7 cellular contexts compared by ENCODE assay signal in the genomic region with DNA sequence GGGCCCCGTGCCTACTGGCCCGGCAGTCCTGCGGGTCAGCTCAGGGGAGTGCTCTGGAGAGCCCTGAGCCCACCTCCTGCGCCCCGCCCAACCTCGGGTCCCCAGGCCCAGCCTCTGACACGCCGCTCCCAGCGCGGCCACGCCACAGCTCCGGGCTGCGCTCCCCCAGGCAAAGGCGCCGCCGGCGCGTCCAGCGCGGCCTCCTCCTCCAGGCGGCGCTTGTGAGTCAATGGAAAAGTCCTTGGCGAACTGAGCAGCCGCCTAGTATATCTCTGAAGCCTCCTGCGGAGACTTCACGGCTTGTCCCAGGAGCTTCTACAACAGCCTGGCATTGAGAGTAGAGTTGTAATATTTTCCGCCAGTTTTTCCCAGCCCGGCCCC. TPM values are rescaled to one million over a fixed set of nuclear protein-coding genes. Genes with fewer than 3 reads are reported as not detected.
DNase-seq lines count a peak whose midpoint lies in the region; ATAC-seq, FAIRE-seq and TF ChIP-seq lines count a peak whose summit lies in the region.

No MANE protein-coding gene starts in this region.

- H3K4me1 ChIP-seq in kidney (ENCODE audit: control insufficient read depth in 1 of 2, insufficient read depth in 1 of 2, low read depth in 1 of 2, low read length in 2 of 2): peaks cover 0 to 10% of the 10 kb centered on the region in 2 donors

- H3K9ac ChIP-seq in kidney (ENCODE audit: low read length in 2 of 2): peak overlapping the region; percentile 24 to 31

- TF ChIP-seq CTCF in GM13977 (IDR thresholded peaks at IDR 0.05; ENCODE audit: extremely low read depth, insufficient read depth, missing control alignments) (peak; percentile 78), kidney (IDR thresholded peaks at IDR 0.05; ENCODE audit: borderline replicate concordance, extremely low read depth, insufficient read depth) (peak; percentile 90)

- H3K36me3 ChIP-seq in kidney (ENCODE audit: control insufficient read depth in 1 of 2, insufficient read depth in 2 of 2, low read length in 2 of 2): no peaks in the 10 kb centered on the region

- peak; percentile 79 to 83 for ATAC-seq in activated CD4-positive, CD25-positive, alpha-beta regulatory T cell treated with anti-CD3 and anti-CD28 coated beads, Interleukin-2, amount 50 U/mL, for 24 hours
- ATAC-seq in GM19452 (IDR thresholded peaks at IDR 0.05; ENCODE audit: unreplicated experiment): no peak

- no peak for FAIRE-seq in kidney (lab: Jason Lieb, UNC)

- DNase-seq in GM13977 (ENCODE audit: low spot score): peak; percentile 59
- DNase-seq in KG1 (lab: John Stamatoyannopoulos, UW): peak; percentile 34
- DNase-seq in cerebellum (ENCODE audit: low spot score): peak; percentile 77
- DNase-seq in kidney: peak; percentile 89
- DNase-seq in stimulated activated CD4-positive, alpha-beta T cell treated with anti-CD3 and anti-CD28 coated beads, Interleukin-12 subunit alpha, Interleukin-12 subunit beta, amount 100 ng/mL, for 48 hours (ENCODE audit: low read depth in 2 of 3, low spot score in 1 of 3): peak; percentile 66 to 73 (median 73)

- intact Hi-C loops in kidney (cut with DNase I): no loop called here

- no peak overlapping the region for H3K27ac ChIP-seq in kidney (ENCODE audit: low read depth in 2 of 2, low read length in 2 of 2)

- no peaks in the 10 kb centered on the region for H3K9me3 ChIP-seq in kidney (ENCODE audit: control insufficient read depth in 1 of 2, low read length in 2 of 2)

- H3K4me3 ChIP-seq in kidney (ENCODE audit: low read length in 2 of 2): peak overlapping the region; percentile 55 to 68

- in situ Hi-C loops in GM13977 (cut with MboI; ENCODE audit: low pct_unique_long_range_greater_than_20kb, low sequenced_read_pairs, unreplicated experiment): no loop called here

RNA-seq across cellular contexts. Expression of a gene that starts 29.5 kb away (rescaled TPM):
- total RNA-seq in cerebellum: 11.5 TPM
- total RNA-seq in kidney: 14.1 TPM
- polyA plus RNA-seq in kidney (ENCODE audit: insufficient read depth, low read depth, low replicate concordance): 6.0 TPM

Comparison
In these comparisons a context has a peak if more than half of its experiments do, and no peak if none do; other contexts are left out.
1. DNase-seq: peak in every context shown above with its lines; median percentile 89 in kidney; 77 in cerebellum; 73 in stimulated activated CD4-positive, alpha-beta T cell treated with anti-CD3 and anti-CD28 coated beads, Interleukin-12 subunit alpha, Interleukin-12 subunit beta, amount 100 ng/mL, for 48 hours; 59 in GM13977; 34 in KG1.